ENCODE assay signal across 20 cellular contexts in the genomic region with DNA sequence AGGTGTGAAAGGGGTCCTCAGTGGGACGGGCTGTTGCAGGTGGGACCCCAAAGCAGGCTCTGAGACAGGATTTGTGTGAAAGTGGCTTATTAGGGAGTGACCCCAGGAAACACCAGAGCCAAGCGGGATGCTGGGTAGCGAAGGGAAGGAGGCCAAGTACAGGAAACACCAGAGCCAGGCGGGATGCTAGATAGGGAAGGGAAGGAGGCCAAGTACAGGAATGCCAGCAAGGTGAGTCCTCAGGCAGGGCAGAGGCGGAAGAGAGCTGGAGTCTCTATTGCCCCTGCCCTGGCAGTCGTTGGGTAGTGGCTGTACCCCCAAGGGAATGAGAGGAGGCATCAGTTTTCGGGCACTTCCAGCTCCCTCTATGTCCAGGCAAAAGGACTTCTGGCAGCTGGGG. TPM values are rescaled to one million over a fixed set of nuclear protein-coding genes. Genes with fewer than 3 reads are reported as not detected.
DNase-seq lines count a peak whose midpoint lies in the region; ATAC-seq and TF ChIP-seq lines count a peak whose summit lies in the region.
"Had no signal": no experiment of that assay in that cellular context is flagged by ENCODE, and none has a peak within 500 bp of the region (broad histone marks: within the 10 kb centered on the region; RNA-seq: fewer than 3 reads in every experiment).

No MANE protein-coding gene starts in this region.

- CTCF ChIA-PET in activated naive CD4-positive, alpha-beta T cell treated with anti-CD3 and anti-CD28 coated beads, Interleukin-2, amount 10 ng/mL, durations not matched to agents 7 days and 5 days (lab: Charles Lee), result interaction anchor here (3.0 kb wide), 1 partner anchor 26 kb away, joined by 11 read pairs; no protein-coding TSS in a partner anchor

- H3K9me3 ChIP-seq in neuronal stem cell (replicated peaks in 1 of 2; ENCODE audit: control insufficient read depth in 2 of 2, insufficient read depth in 1 of 2, low read depth in 1 of 2, low read length in 2 of 2), result no peaks in the 10 kb centered on the region
- H3K9me3 ChIP-seq: Caco-2, MG63 had no signal

- H3K27ac Mint-ChIP-seq in activated naive CD4-positive, alpha-beta T cell treated with anti-CD3 and anti-CD28 coated beads, Interleukin-2, amount 10 ng/mL, durations not matched to agents 7 days and 5 days, result peak overlapping the region; percentile 40

- H2BK12ac ChIP-seq in neuronal stem cell (ENCODE audit: low read length), result no peak overlapping the region

- H3K36me3 ChIP-seq in neuronal stem cell (replicated peaks in 1 of 2; ENCODE audit: control insufficient read depth in 2 of 2, insufficient read depth in 2 of 2, low read length in 2 of 2), result no peaks in the 10 kb centered on the region
- H3K36me3 ChIP-seq: MG63 had no signal

- no peak overlapping the region for H2BK15ac ChIP-seq in neuronal stem cell (ENCODE audit: low read length)

- no peak overlapping the region for H2AFZ ChIP-seq in neuronal stem cell (ENCODE audit: low read length)
- H2AFZ ChIP-seq: GM23248 had no signal

- peaks cover 4% of the 10 kb centered on the region for H3K27me3 Mint-ChIP-seq in activated naive CD4-positive, alpha-beta T cell treated with anti-CD3 and anti-CD28 coated beads, Interleukin-2, amount 10 ng/mL, durations not matched to agents 7 days and 5 days

- H3K9ac ChIP-seq in neuronal stem cell (ENCODE audit: low read depth, low read length, poor library complexity), result no peak overlapping the region
- H3K9ac ChIP-seq: GM23248 had no signal

- peaks cover 2% of the 10 kb centered on the region for H3K9me3 Mint-ChIP-seq in activated naive CD4-positive, alpha-beta T cell treated with anti-CD3 and anti-CD28 coated beads, Interleukin-2, amount 10 ng/mL, durations not matched to agents 7 days and 5 days

- H3K4me1 ChIP-seq in foreskin keratinocyte (peaks cover 10% of the 10 kb centered on the region), neuronal stem cell (ENCODE audit: control insufficient read depth in 2 of 2, insufficient read depth in 1 of 2, low read depth in 1 of 2, low read length in 2 of 2) (peaks cover 0 to 8% of the 10 kb centered on the region in 2 donors)

- no peak overlapping the region for H4K91ac ChIP-seq in neuronal stem cell (ENCODE audit: low read depth, low read length, poor library complexity)

- no peak overlapping the region for H2BK120ac ChIP-seq in neuronal stem cell (ENCODE audit: low read depth, low read length)

- H3K23ac ChIP-seq in neuronal stem cell (ENCODE audit: low read depth, low read length, poor library complexity), result peak overlapping the region; percentile 8

- H3K36me3 Mint-ChIP-seq in activated naive CD4-positive, alpha-beta T cell treated with anti-CD3 and anti-CD28 coated beads, Interleukin-2, amount 10 ng/mL, durations not matched to agents 7 days and 5 days, result no peaks in the 10 kb centered on the region

- no peak overlapping the region for H3K4me2 ChIP-seq in neuronal stem cell (ENCODE audit: insufficient read depth, low read length, poor library complexity, severe bottlenecking)

- H3K18ac ChIP-seq in neuronal stem cell (ENCODE audit: low read length), result peak overlapping the region; percentile 20

- TF ChIP-seq CTCF in foreskin keratinocyte (conservative IDR thresholded peaks at IDR 0.05), result no peak

- H3K4me3 ChIP-seq in neuronal stem cell (ENCODE audit: low read length in 2 of 2), result no peak overlapping the region
- H3K4me3 ChIP-seq: GM12878, GM23248, MG63 had no signal

- H2AK5ac ChIP-seq in neuronal stem cell (ENCODE audit: low read depth, low read length), result no peak overlapping the region

- DNase-seq in activated naive CD4-positive, alpha-beta T cell treated with anti-CD3 and anti-CD28 coated beads, Interleukin-2, amount 10 ng/mL, durations not matched to agents 7 days and 5 days, result no peak
- DNase-seq in activated naive CD4-positive, alpha-beta T cell (lab: John Stamatoyannopoulos, UW), result no peak
- DNase-seq in M059J (ENCODE audit: low read depth) (peak; percentile 59), foreskin keratinocyte (no peak), neuronal stem cell (ENCODE audit: low spot score) (no peak), DMS53 treated with DMSO at 0.1 percent for 48 hours (lab: John Stamatoyannopoulos, UW; ENCODE audit: unreplicated experiment) (no peak)
- no peak for DNase-seq in activated CD4-positive, CD25-positive, alpha-beta regulatory T cell treated with anti-CD3 and anti-CD28 coated beads, Interleukin-2, amount 50 U/mL, for 72 hours
- DNase-seq: 8988T; GM23248; KBM-7; MG63; NCI-H1092 treated with DMSO at 0.1 percent for 48 hours; NCI-H1694; NCI-H69; NK-92 treated with Interleukin-12 subunit alpha and Interleukin-12 subunit beta, amount 100 ng/mL, for 24 hours had no signal

- H3K4ac ChIP-seq in neuronal stem cell (ENCODE audit: low read length), result no peak overlapping the region

- no peaks in the 10 kb centered on the region for H3K79me1 ChIP-seq in neuronal stem cell (ENCODE audit: low read depth, low read length)

- no peak overlapping the region for H3K14ac ChIP-seq in neuronal stem cell (ENCODE audit: low read length)

- ATAC-seq in foreskin keratinocyte (peak; percentile 11), GM21619 (IDR thresholded peaks at IDR 0.05; ENCODE audit: unreplicated experiment) (no peak)
- ATAC-seq: GM12878, HCT116 had no signal

- no peak overlapping the region for H3K4me3 Mint-ChIP-seq in activated naive CD4-positive, alpha-beta T cell treated with anti-CD3 and anti-CD28 coated beads, Interleukin-2, amount 10 ng/mL, durations not matched to agents 7 days and 5 days

- H3K4me1 Mint-ChIP-seq in activated naive CD4-positive, alpha-beta T cell treated with anti-CD3 and anti-CD28 coated beads, Interleukin-2, amount 10 ng/mL, durations not matched to agents 7 days and 5 days, result no peaks in the 10 kb centered on the region

- H4K8ac ChIP-seq in neuronal stem cell (ENCODE audit: low read depth, low read length), result no peak overlapping the region

- no CpG with 5 or more reads among the region's 7 CpGs for WGBS in neuronal stem cell (ENCODE audit: extremely low coverage in 2 of 2, insufficient read length in 2 of 2, insufficient replicate concordance in 1 of 2), 2 donors

- no peak overlapping the region for H2BK5ac ChIP-seq in neuronal stem cell (ENCODE audit: low read length)

- H3K27ac ChIP-seq in foreskin keratinocyte (no peak overlapping the region), neuronal stem cell (replicated peaks; ENCODE audit: low read length) (no peak overlapping the region)
- H3K27ac ChIP-seq: C4-2B had no signal

- H3K27me3 ChIP-seq in foreskin keratinocyte (no peaks in the 10 kb centered on the region), neuronal stem cell (ENCODE audit: control insufficient read depth in 3 of 3, insufficient read depth in 3 of 3, low read depth in 1 of 3, low read length in 3 of 3) (no peaks in the 10 kb centered on the region)
- H3K27me3 ChIP-seq: MG63 had no signal

RNA-seq across cellular contexts. Expression of a gene that starts 30.5 kb away (rescaled TPM):
- total RNA-seq in M059J (2014; rRNA removed; shearing (Covaris generic)), result 76.6 and 108 TPM in 2 replicates
- total RNA-seq in foreskin keratinocyte, result 17.4 and 41.2 TPM in 2 replicates
- polyA plus RNA-seq in foreskin keratinocyte, result 13.7 and 29.5 TPM in 2 replicates
- polyA plus RNA-seq in neuronal stem cell (2013, experiment 1 of 2), result 0.46 TPM
- polyA plus RNA-seq in neuronal stem cell (2013, experiment 2 of 2), result 0.39 TPM
